In the genomic region with DNA sequence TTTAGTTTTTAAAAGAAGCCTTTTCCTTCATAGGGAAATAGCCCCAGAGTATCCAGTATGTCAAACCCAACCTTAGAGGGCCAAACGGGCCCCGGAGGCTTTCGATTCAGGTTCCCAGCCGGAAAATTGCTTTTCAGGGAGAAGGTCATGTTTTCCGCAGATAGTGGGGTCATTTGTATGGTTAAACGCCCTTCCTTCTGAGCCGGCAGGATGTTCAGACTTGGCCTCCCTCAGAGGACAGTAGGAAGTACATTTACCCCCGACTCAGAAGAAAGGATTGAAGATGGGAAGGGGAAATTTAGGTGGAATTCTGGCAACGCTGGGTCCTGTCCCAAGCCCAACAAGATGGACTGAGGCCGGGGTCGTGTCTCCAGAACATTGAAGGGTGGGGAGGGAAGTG, we compare ENCODE assay signal across 10 cellular contexts.
DNase-seq lines count a peak whose midpoint lies in the region; ATAC-seq and TF ChIP-seq lines count a peak whose summit lies in the region.
"Had no signal": no experiment of that assay in that cellular context is flagged by ENCODE, and none has a peak within 500 bp of the region (broad histone marks: within the 10 kb centered on the region; RNA-seq: fewer than 3 reads in every experiment).

No MANE protein-coding gene starts in this region.

- peak overlapping the region; percentile 93 for H4K91ac ChIP-seq in trophoblast cell (ENCODE audit: low read depth, low read length)

- H2BK12ac ChIP-seq in trophoblast cell (ENCODE audit: low read length), result peak overlapping the region; percentile 83

- peak overlapping the region; percentile 26 for H3K18ac ChIP-seq in trophoblast cell (ENCODE audit: low read length)

- H3K4me3 ChIP-seq in AG04449 (ENCODE audit: low read depth, low read length) (0 out of 2 replicates have a peak overlapping the region, but pooled peaks have one; percentile 3), esophagus squamous epithelium (peak overlapping the region in 1 of 4 donors; percentile 24), trophoblast cell (ENCODE audit: low read depth, low read length) (no peak overlapping the region)

- no peak for ATAC-seq in stimulated activated naive CD8-positive, alpha-beta T cell treated with anti-CD3 and anti-CD28 coated beads, Interleukin-15, Interleukin-2, amounts not matched to agents 100 U/mL and 50 U/mL, for 24 hours
- ATAC-seq in stimulated activated memory B cell treated with anti-CD40 and anti-IgM and Interleukin-4, amounts not matched to agents 10 μg/mL and 1 μg/mL and 100 μg/mL, for 72 hours, result no peak

- peak overlapping the region; percentile 83 for H3K14ac ChIP-seq in trophoblast cell (ENCODE audit: low read length)

- peak overlapping the region; percentile 45 for H3K9ac ChIP-seq in trophoblast cell (ENCODE audit: low read length)

- no peaks in the 10 kb centered on the region for H3K9me3 ChIP-seq in esophagus squamous epithelium
- no peaks in the 10 kb centered on the region for H3K9me3 ChIP-seq in trophoblast cell (ENCODE audit: insufficient read depth, low read depth, low read length)

- H3K4me1 ChIP-seq in esophagus squamous epithelium (peaks cover 45 to 100% (median 71%) of the 10 kb centered on the region in 3 donors), trophoblast cell (ENCODE audit: control insufficient read depth in 1 of 2, insufficient read depth in 2 of 2, low read length in 2 of 2) (peaks cover 58 to 61% of the 10 kb centered on the region in 2 experiments)

- peak overlapping the region; percentile 12 for H2AFZ ChIP-seq in trophoblast cell (ENCODE audit: insufficient read depth, low read length, poor library complexity)

- H3K27ac ChIP-seq in esophagus squamous epithelium, result peak overlapping the region; percentile 72 to 90 (median 86)
- H3K27ac ChIP-seq in trophoblast cell (ENCODE audit: low read depth, low read length), result peak overlapping the region; percentile 99

- peaks cover 16% of the 10 kb centered on the region for H3K79me2 ChIP-seq in trophoblast cell (ENCODE audit: control insufficient read depth, insufficient read depth, low read length, poor library complexity)

- no peaks in the 10 kb centered on the region for H3K27me3 Mint-ChIP-seq in stimulated activated memory B cell treated with anti-CD40 and anti-IgM and Interleukin-4, amounts not matched to agents 10 μg/mL and 1 μg/mL and 100 μg/mL, for 72 hours

- intact Hi-C loops in esophagus squamous epithelium (cut with DNase I), result loop anchor here (10.0 kb wide), 1 partner anchor 83 kb away; no protein-coding TSS in a partner anchor

- peak overlapping the region; percentile 23 for H3K4ac ChIP-seq in trophoblast cell (ENCODE audit: low read depth, low read length)

- H3K9me3 Mint-ChIP-seq in stimulated activated memory B cell treated with anti-CD40 and anti-IgM and Interleukin-4, amounts not matched to agents 10 μg/mL and 1 μg/mL and 100 μg/mL, for 72 hours, result no peaks in the 10 kb centered on the region

- CTCF ChIA-PET in AG04449 (lab: Yijun Ruan, JAX), result interaction anchor here (1.1 kb wide), 1 partner anchor 139 kb away, joined by 4 read pairs; no protein-coding TSS in a partner anchor

- H4K8ac ChIP-seq in trophoblast cell (ENCODE audit: low read depth, low read length), result peak overlapping the region; percentile 83

- H4K12ac ChIP-seq in trophoblast cell (ENCODE audit: low read depth, low read length), result peak overlapping the region; percentile 15

- WGBS in esophagus squamous epithelium, 2 donors, result 72 to 78% methylated on average over 11 of the region's 11 CpGs
- WGBS in trophoblast cell (ENCODE audit: extremely low coverage, insufficient coverage, insufficient read length), result no CpG with 5 or more reads among the region's 11 CpGs

- H3K79me1 ChIP-seq in trophoblast cell (ENCODE audit: low read length), result peaks cover 66% of the 10 kb centered on the region

- peak overlapping the region; percentile 65 for H2AK5ac ChIP-seq in trophoblast cell (ENCODE audit: low read length)

- H3K36me3 ChIP-seq in esophagus squamous epithelium, result no peaks in the 10 kb centered on the region
- no peaks in the 10 kb centered on the region for H3K36me3 ChIP-seq in trophoblast cell (ENCODE audit: control insufficient read depth in 1 of 2, insufficient read depth in 2 of 2, low read length in 2 of 2)

- no peak overlapping the region for H3K4me3 Mint-ChIP-seq in stimulated activated memory B cell treated with anti-CD40 and anti-IgM and Interleukin-4, amounts not matched to agents 10 μg/mL and 1 μg/mL and 100 μg/mL, for 72 hours

- H3K27me3 ChIP-seq in esophagus squamous epithelium (no peaks in the 10 kb centered on the region), trophoblast cell (ENCODE audit: insufficient read depth, low read length) (no peaks in the 10 kb centered on the region)

- POLR2A ChIA-PET in AG04449 (lab: Yijun Ruan, JAX), result interaction anchor here (0.8 to 2.4 kb wide), 7 partner anchors 8 to 101 kb away, joined by 4 to 10 read pairs (median 5); no protein-coding TSS in a partner anchor

- H2BK5ac ChIP-seq in trophoblast cell (ENCODE audit: low read depth, low read length, poor library complexity), result peak overlapping the region; percentile 88

- peaks cover 9% of the 10 kb centered on the region for H3K4me1 Mint-ChIP-seq in stimulated activated memory B cell treated with anti-CD40 and anti-IgM and Interleukin-4, amounts not matched to agents 10 μg/mL and 1 μg/mL and 100 μg/mL, for 72 hours

- peak overlapping the region; percentile 99 for H2BK120ac ChIP-seq in trophoblast cell (ENCODE audit: insufficient read depth, low read length, poor library complexity)

- H3K36me3 Mint-ChIP-seq in stimulated activated memory B cell treated with anti-CD40 and anti-IgM and Interleukin-4, amounts not matched to agents 10 μg/mL and 1 μg/mL and 100 μg/mL, for 72 hours, result peaks cover 19% of the 10 kb centered on the region

- no peak for TF ChIP-seq POLR2A in esophagus squamous epithelium (IDR thresholded peaks at IDR 0.05)
- TF ChIP-seq POLR2A in erythroblast (IDR thresholded peaks at IDR 0.05; ENCODE audit: low read length), result no peak

- TF ChIP-seq CTCF in AG04449 (IDR thresholded peaks at IDR 0.05; ENCODE audit: insufficient read depth, low read length, missing control alignments), result no peak
- no peak for TF ChIP-seq CTCF in esophagus squamous epithelium (IDR thresholded peaks at IDR 0.05)

- peak overlapping the region; percentile 44 for H3K4me2 ChIP-seq in trophoblast cell (ENCODE audit: low read length)

- H3K23ac ChIP-seq in trophoblast cell (ENCODE audit: low read length), result no peak overlapping the region

- DNase-seq in AG04449 (ENCODE audit: low read depth, low spot score), result no peak
- peak; percentile 50 for DNase-seq in RPMI7951 (ENCODE audit: low read depth)
- no peak for DNase-seq in esophagus squamous epithelium (lab: John Stamatoyannopoulos, UW)
- DNase-seq in trophoblast cell, result no peak
- DNase-seq in NCI-H446 (lab: John Stamatoyannopoulos, UW), result no peak
- DNase-seq in stimulated activated naive CD8-positive, alpha-beta T cell treated with anti-CD3 and anti-CD28 coated beads, Interleukin-15, Interleukin-2, amounts not matched to agents 100 U/mL and 50 U/mL, for 24 hours, result no peak
- DNase-seq in erythroblast (lab: John Stamatoyannopoulos, UW), result no peak
- DNase-seq: effector CD8-positive, alpha-beta T cell; NCI-H524 had no signal

- no peak overlapping the region for H3K27ac Mint-ChIP-seq in stimulated activated memory B cell treated with anti-CD40 and anti-IgM and Interleukin-4, amounts not matched to agents 10 μg/mL and 1 μg/mL and 100 μg/mL, for 72 hours
